28 cellular contexts compared by ENCODE assay signal in genomic region chr18:10022365-10022764, GRCh38.
"Had no signal": no experiment of that assay in that cellular context is flagged by ENCODE, and none has a peak within 500 bp of the region (broad histone marks: within the 10 kb centered on the region; RNA-seq: fewer than 3 reads in every experiment).

No MANE protein-coding gene starts in this region.

- H3K36me3 Mint-ChIP-seq: memory B cell; naive B cell; natural killer cell treated with Interleukin-12 subunit alpha and Interleukin-12 subunit beta and Interleukin-15 and Interleukin-18, amount 100 ng/mL, for 72 hours; stimulated activated effector memory CD8-positive, alpha-beta T cell treated with anti-CD3 and anti-CD28 coated beads, Interleukin-12 subunit alpha, Interleukin-12 subunit beta, amount 100 ng/mL, for 72 hours had no signal

- H3K27ac ChIP-seq: esophagus squamous epithelium, heart right ventricle, left ventricle myocardium inferior, prostate gland, sigmoid colon, stomach, tibial artery, upper lobe of left lung, uterus had no signal

- ATAC-seq: heart right ventricle; left cardiac atrium; mucosa of descending colon; natural killer cell treated with Interleukin-12 subunit alpha and Interleukin-12 subunit beta and Interleukin-15 and Interleukin-18, amount 100 ng/mL, for 72 hours; right cardiac atrium; stimulated activated effector memory CD8-positive, alpha-beta T cell treated with anti-CD3 and anti-CD28 coated beads, Interleukin-12 subunit alpha, Interleukin-12 subunit beta, amount 100 ng/mL, for 72 hours had no signal

- H3K4me3 Mint-ChIP-seq: dendritic cell treated with granulocyte-macrophage colony-stimulating factor and Interleukin-4, amounts not matched to agents 40 ng/mL and 50 ng/mL, for 4 days; memory B cell; mesothelial cell of epicardium; natural killer cell treated with Interleukin-12 subunit alpha and Interleukin-12 subunit beta and Interleukin-15 and Interleukin-18, amount 100 ng/mL, for 72 hours; stimulated activated effector memory CD8-positive, alpha-beta T cell treated with anti-CD3 and anti-CD28 coated beads, Interleukin-12 subunit alpha, Interleukin-12 subunit beta, amount 100 ng/mL, for 72 hours had no signal

- H3K4me1 Mint-ChIP-seq: memory B cell; stimulated activated effector memory CD8-positive, alpha-beta T cell treated with anti-CD3 and anti-CD28 coated beads, Interleukin-12 subunit alpha, Interleukin-12 subunit beta, amount 100 ng/mL, for 72 hours had no signal

- H3K9me3 Mint-ChIP-seq: dendritic cell treated with granulocyte-macrophage colony-stimulating factor and Interleukin-4, amounts not matched to agents 40 ng/mL and 50 ng/mL, for 4 days; memory B cell; naive B cell; natural killer cell treated with Interleukin-12 subunit alpha and Interleukin-12 subunit beta and Interleukin-15 and Interleukin-18, amount 100 ng/mL, for 72 hours; stimulated activated effector memory CD8-positive, alpha-beta T cell treated with anti-CD3 and anti-CD28 coated beads, Interleukin-12 subunit alpha, Interleukin-12 subunit beta, amount 100 ng/mL, for 72 hours had no signal

- H3K27me3 Mint-ChIP-seq: dendritic cell treated with granulocyte-macrophage colony-stimulating factor and Interleukin-4, amounts not matched to agents 40 ng/mL and 50 ng/mL, for 4 days had no signal

- H3K9me3 ChIP-seq: esophagus squamous epithelium, left ventricle myocardium inferior, mucosa of descending colon, prostate gland, sigmoid colon, stomach, tibial artery, upper lobe of left lung, uterus had no signal

- DNase-seq: effector memory CD4-positive, alpha-beta T cell; erythroblast; esophagus squamous epithelium; foreskin melanocyte; glutamatergic neuron; heart right ventricle; hippocampal formation; left cardiac atrium; left ventricle myocardium inferior; mucosa of descending colon; naive B cell; nucleus accumbens; right cardiac atrium; sigmoid colon; stimulated activated CD4-positive, alpha-beta T cell treated with anti-CD3 and anti-CD28 coated beads, Interleukin-2, amount 100 ng/mL, for 24 hours; stimulated activated CD4-positive, alpha-beta T cell treated with anti-CD3 and anti-CD28 coated beads, Interleukin-4, amount 100 ng/mL, for 24 hours; stimulated activated naive CD4-positive, alpha-beta T cell treated with Interleukin-2 at 50 U/mL for 16 hours; stomach; tibial artery; upper lobe of left lung; uterus had no signal

- H3K4me1 ChIP-seq: esophagus squamous epithelium, left ventricle myocardium inferior, prostate gland, uterus had no signal

- H3K27me3 ChIP-seq: esophagus squamous epithelium, heart right ventricle, sigmoid colon, stomach, tibial artery, upper lobe of left lung, uterus had no signal

- H3K36me3 ChIP-seq: esophagus squamous epithelium, heart right ventricle, left ventricle myocardium inferior, prostate gland, sigmoid colon, stomach, tibial artery, upper lobe of left lung, uterus had no signal

- H3K4me3 ChIP-seq: esophagus squamous epithelium, heart right ventricle, left ventricle myocardium inferior, lung, mucosa of descending colon, prostate gland, sigmoid colon, stomach, tibial artery, upper lobe of left lung, uterus had no signal

- H3K27ac Mint-ChIP-seq: dendritic cell treated with granulocyte-macrophage colony-stimulating factor and Interleukin-4, amounts not matched to agents 40 ng/mL and 50 ng/mL, for 4 days; memory B cell; mesothelial cell of epicardium; naive B cell; natural killer cell treated with Interleukin-12 subunit alpha and Interleukin-12 subunit beta and Interleukin-15 and Interleukin-18, amount 100 ng/mL, for 72 hours; stimulated activated effector memory CD8-positive, alpha-beta T cell treated with anti-CD3 and anti-CD28 coated beads, Interleukin-12 subunit alpha, Interleukin-12 subunit beta, amount 100 ng/mL, for 72 hours had no signal
